9 cellular contexts compared by ENCODE assay signal in the genomic region with DNA sequence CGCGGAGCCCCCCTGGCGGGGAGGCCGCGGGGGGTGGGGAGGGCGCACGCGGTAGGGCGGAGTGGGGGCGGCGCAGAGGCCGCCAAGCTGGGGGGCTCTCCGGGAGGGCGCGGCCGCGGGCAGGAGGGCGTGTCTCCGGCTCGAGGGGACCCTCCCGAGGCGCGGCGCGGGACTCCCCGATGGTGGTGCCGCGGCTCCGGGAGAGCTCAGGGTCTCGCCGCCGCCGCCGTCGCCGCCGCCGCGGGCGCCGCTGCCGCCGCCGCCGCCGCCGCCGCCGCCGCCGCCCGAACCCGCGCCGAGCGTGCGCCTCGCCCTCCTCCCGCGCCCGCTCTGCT. TPM values are rescaled to one million over a fixed set of nuclear protein-coding genes. Genes with fewer than 3 reads are reported as not detected.
DNase-seq lines count a peak whose midpoint lies in the region; ATAC-seq lines count a peak whose summit lies in the region.
"Had no signal": no experiment of that assay in that cellular context is flagged by ENCODE, and none has a peak within 500 bp of the region (broad histone marks: within the 10 kb centered on the region; RNA-seq: fewer than 3 reads in every experiment).

PTCHD1 (plus strand) TSS at position 314 of the 335 bp plus-strand sequence. CDS start 27 bp downstream, outside the sequence.

- no peaks in the 10 kb centered on the region for H3K36me3 ChIP-seq in naive thymus-derived CD4-positive, alpha-beta T cell (ENCODE audit: control insufficient read depth in 2 of 3, insufficient read depth in 3 of 3, low read length in 3 of 3)
- no peaks in the 10 kb centered on the region for H3K36me3 ChIP-seq in thymus (ENCODE audit: control insufficient read depth, insufficient read depth)

- no peaks in the 10 kb centered on the region for H3K9me3 ChIP-seq in naive thymus-derived CD4-positive, alpha-beta T cell (ENCODE audit: control insufficient read depth in 2 of 3, low read length in 3 of 3)
- no peaks in the 10 kb centered on the region for H3K9me3 ChIP-seq in thymus (ENCODE audit: control insufficient read depth)

- no peaks in the 10 kb centered on the region for H3K27me3 ChIP-seq in naive thymus-derived CD4-positive, alpha-beta T cell (ENCODE audit: control insufficient read depth in 2 of 2, insufficient read depth in 2 of 2, low read length in 2 of 2)
- peaks cover 24% of the 10 kb centered on the region for H3K27me3 ChIP-seq in thymus (ENCODE audit: control insufficient read depth, insufficient read depth)

- no peaks in the 10 kb centered on the region for H3K9me3 Mint-ChIP-seq in activated T-cell treated with anti-CD3 and anti-CD28 coated beads, Interleukin-2, amount 50 U/mL, for 72 hours
- H3K9me3 Mint-ChIP-seq in naive thymus-derived CD4-positive, alpha-beta T cell, result peaks cover 0 to 2% (median 0%) of the 10 kb centered on the region in 11 donors

- peaks cover 51% of the 10 kb centered on the region for H3K27me3 Mint-ChIP-seq in activated T-cell treated with anti-CD3 and anti-CD28 coated beads, Interleukin-2, amount 50 U/mL, for 72 hours (ENCODE audit: low read depth)
- peaks cover 20 to 55% (median 42%) of the 10 kb centered on the region in 5 donors for H3K27me3 Mint-ChIP-seq in naive thymus-derived CD4-positive, alpha-beta T cell

- no peaks in the 10 kb centered on the region for H3K4me1 ChIP-seq in naive thymus-derived CD4-positive, alpha-beta T cell (ENCODE audit: control insufficient read depth in 2 of 2, insufficient read depth in 2 of 2, low read length in 2 of 2)
- no peaks in the 10 kb centered on the region for H3K4me1 ChIP-seq in thymus (ENCODE audit: control insufficient read depth, insufficient read depth, low read length)

- CTCF ChIA-PET in naive thymus-derived CD4-positive, alpha-beta T cell (lab: Charles Lee), result no interaction called here

- no peak within 1 kb of the TSS for H3K4me3 ChIP-seq in naive thymus-derived CD4-positive, alpha-beta T cell (ENCODE audit: low read length)
- peak within 1 kb of the TSS; percentile 30 for H3K4me3 ChIP-seq in thymus (ENCODE audit: low read length)

- peaks cover 0 to 5% of the 10 kb centered on the region in 2 donors for H3K36me3 Mint-ChIP-seq in activated T-cell treated with anti-CD3 and anti-CD28 coated beads, Interleukin-2, amount 50 U/mL, for 72 hours (ENCODE audit: insufficient read depth in 2 of 2)
- no peaks in the 10 kb centered on the region for H3K36me3 Mint-ChIP-seq in naive thymus-derived CD4-positive, alpha-beta T cell

- intact Hi-C loops in naive thymus-derived CD4-positive, alpha-beta T cell (cut with micrococcal nuclease), result no loop called here

- WGBS in thymus, result under 1% methylated on average over 31 of the region's 61 CpGs

- no peak for DNase-seq in activated T-cell treated with anti-CD3 and anti-CD28 coated beads, Interleukin-2, amount 50 U/mL, for 72 hours
- no peak for DNase-seq in activated T-cell treated with anti-CD3 and anti-CD28 coated beads, Interleukin-2, amount 50 U/mL, for 1 hour
- no peak for DNase-seq in cerebellum (ENCODE audit: low spot score)
- DNase-seq in naive thymus-derived CD4-positive, alpha-beta T cell, result no peak
- no peak for DNase-seq in Kasumi-1 (lab: John Stamatoyannopoulos, UW)
- DNase-seq in GM19240 (ENCODE audit: insufficient read length, low spot score), result no peak
- no peak for DNase-seq in MV-4-11 (lab: John Stamatoyannopoulos, UW)
- DNase-seq: stimulated activated CD4-positive, alpha-beta T cell treated with anti-CD3 and anti-CD28 coated beads, Interleukin-4, amount 100 ng/mL, for 4 hours had no signal

- ATAC-seq in activated T-cell treated with anti-CD3 and anti-CD28 coated beads, Interleukin-2, amount 50 U/mL, for 72 hours (replicated peaks in 1 of 2), result peak in 1 of 2 donors; percentile 30
- ATAC-seq in naive thymus-derived CD4-positive, alpha-beta T cell, result no peak

- no peak within 1 kb of the TSS for H3K27ac Mint-ChIP-seq in activated T-cell treated with anti-CD3 and anti-CD28 coated beads, Interleukin-2, amount 50 U/mL, for 72 hours
- no peak within 1 kb of the TSS for H3K27ac Mint-ChIP-seq in naive thymus-derived CD4-positive, alpha-beta T cell

- peaks cover 11% of the 10 kb centered on the region for H3K4me1 Mint-ChIP-seq in activated T-cell treated with anti-CD3 and anti-CD28 coated beads, Interleukin-2, amount 50 U/mL, for 72 hours (ENCODE audit: low read depth)
- H3K4me1 Mint-ChIP-seq in naive thymus-derived CD4-positive, alpha-beta T cell, result peaks cover 0 to 15% (median 11%) of the 10 kb centered on the region in 7 donors

- H3K27ac ChIP-seq in naive thymus-derived CD4-positive, alpha-beta T cell (ENCODE audit: low read depth, low read length), result no peak within 1 kb of the TSS
- no peak within 1 kb of the TSS for H3K27ac ChIP-seq in thymus (ENCODE audit: low read depth)

- POLR2A ChIA-PET in naive thymus-derived CD4-positive, alpha-beta T cell (lab: Charles Lee), result no interaction called here

- H3K4me3 Mint-ChIP-seq in activated T-cell treated with anti-CD3 and anti-CD28 coated beads, Interleukin-2, amount 50 U/mL, for 72 hours, result peak within 1 kb of the TSS; percentile 76 to 80
- peak within 1 kb of the TSS; percentile 10 to 86 (median 46) for H3K4me3 Mint-ChIP-seq in naive thymus-derived CD4-positive, alpha-beta T cell

RNA-seq across cellular contexts. Expression of gene PTCHD1, which starts in this region (rescaled TPM):
- total RNA-seq in activated T-cell treated with anti-CD3 and anti-CD28 coated beads, Interleukin-2, amount 50 U/mL, for 72 hours, result not detected
- 10.6 TPM for total RNA-seq in cerebellum
- not detected for total RNA-seq in naive thymus-derived CD4-positive, alpha-beta T cell
- polyA plus RNA-seq in naive thymus-derived CD4-positive, alpha-beta T cell, result not detected
- 0.16 TPM for polyA plus RNA-seq in thymus

Comparison
In these comparisons a context has a peak if more than half of its experiments do, and no peak if none do; other contexts are left out.
1. RNA of gene PTCHD1 (total RNA-seq): 10.6 TPM in cerebellum (single experiment); not detected in activated T-cell treated with anti-CD3 and anti-CD28 coated beads, Interleukin-2, amount 50 U/mL, for 72 hours and not detected in naive thymus-derived CD4-positive, alpha-beta T cell; every median in the first group is over 10 times any median in the second.